ENCODE assay signal across 14 cellular contexts in the genomic region with DNA sequence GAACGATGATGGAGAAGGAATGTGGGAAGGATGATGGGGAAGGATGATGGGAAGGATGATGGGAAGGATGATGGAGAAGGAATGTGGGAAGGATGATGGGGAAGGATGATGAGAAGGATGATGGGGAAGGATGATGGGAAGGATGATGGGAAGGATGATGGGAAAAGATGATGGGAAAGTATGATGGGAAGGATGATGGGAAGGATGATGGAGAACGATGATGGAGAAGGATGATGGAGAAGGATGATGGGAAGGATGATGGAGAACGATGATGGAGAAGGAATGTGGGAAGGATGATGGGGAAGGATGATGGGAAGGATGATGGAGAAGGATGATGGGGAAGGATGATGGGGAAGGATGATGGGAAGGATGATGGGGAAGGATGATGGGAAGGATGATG. TPM values are rescaled to one million over a fixed set of nuclear protein-coding genes. Genes with fewer than 3 reads are reported as not detected.
A peak's percentile ranks its signal among the peaks of the same experiment; 100 is the strongest.
DNase-seq lines count a peak whose midpoint lies in the region; ATAC-seq and TF ChIP-seq lines count a peak whose summit lies in the region.
"Not testable (repeated sequence)": the region's sequence is repeated elsewhere in the genome, so short reads cannot be mapped to it uniquely, and the experiment has no call there.
"Had no signal": no experiment of that assay in that cellular context is flagged by ENCODE, and none has a peak within 500 bp of the region (broad histone marks: within the 10 kb centered on the region; RNA-seq: fewer than 3 reads in every experiment).

No MANE protein-coding gene starts in this region.

- not testable (repeated sequence) for H3K4me1 Mint-ChIP-seq in Caco-2 (ENCODE audit: low read depth, unreplicated experiment); activated CD4-positive, alpha-beta T cell treated with anti-CD3 and anti-CD28 coated beads, Interleukin-2, amount 10 ng/mL, durations not matched to agents 24 days and 14 days; activated CD8-positive, alpha-beta memory T cell treated with anti-CD3 and anti-CD28 coated beads, Interleukin-2, amount 10 ng/mL, durations not matched to agents 7 days and 5 days; endothelial cell (ENCODE audit: unreplicated experiment)
- peaks cover 10% of the 10 kb centered on the region for H3K4me1 Mint-ChIP-seq in activated naive CD4-positive, alpha-beta T cell treated with anti-CD3 and anti-CD28 coated beads for 36 hours (ENCODE audit: low read depth)
- H3K4me1 Mint-ChIP-seq in activated naive CD8-positive, alpha-beta T cell treated with anti-CD3 and anti-CD28 coated beads, Interleukin-2, amount 10 ng/mL, durations not matched to agents 7 days and 5 days, result peaks cover 11% of the 10 kb centered on the region
- peaks cover 5 to 19% of the 10 kb centered on the region in 2 donors for H3K4me1 Mint-ChIP-seq in natural killer cell
- peaks cover 18% of the 10 kb centered on the region for H3K4me1 Mint-ChIP-seq in stimulated activated memory B cell treated with anti-CD40 and anti-IgM and Interleukin-4, amounts not matched to agents 10 μg/mL and 1 μg/mL and 100 μg/mL, for 72 hours

- H3K27me3 Mint-ChIP-seq in Caco-2 (ENCODE audit: insufficient read depth, unreplicated experiment); activated CD4-positive, alpha-beta T cell treated with anti-CD3 and anti-CD28 coated beads, Interleukin-2, amount 10 ng/mL, durations not matched to agents 24 days and 14 days; activated naive CD8-positive, alpha-beta T cell treated with anti-CD3 and anti-CD28 coated beads, Interleukin-2, amount 10 ng/mL, durations not matched to agents 7 days and 5 days; natural killer cell (ENCODE audit: low read depth in 2 of 2); stimulated activated memory B cell treated with anti-CD40 and anti-IgM and Interleukin-4, amounts not matched to agents 10 μg/mL and 1 μg/mL and 100 μg/mL, for 72 hours: not testable (repeated sequence)
- peaks cover 13% of the 10 kb centered on the region for H3K27me3 Mint-ChIP-seq in activated CD8-positive, alpha-beta memory T cell treated with anti-CD3 and anti-CD28 coated beads, Interleukin-2, amount 10 ng/mL, durations not matched to agents 7 days and 5 days
- H3K27me3 Mint-ChIP-seq in activated naive CD4-positive, alpha-beta T cell treated with anti-CD3 and anti-CD28 coated beads for 36 hours (ENCODE audit: low read depth), result peaks cover 22% of the 10 kb centered on the region
- peaks cover 13% of the 10 kb centered on the region for H3K27me3 Mint-ChIP-seq in endothelial cell (ENCODE audit: unreplicated experiment)

- ATAC-seq in activated CD8-positive, alpha-beta memory T cell treated with anti-CD3 and anti-CD28 coated beads, Interleukin-2, amount 10 ng/mL, durations not matched to agents 7 days and 5 days; activated naive CD8-positive, alpha-beta T cell treated with anti-CD3 and anti-CD28 coated beads, Interleukin-2, amount 10 ng/mL, durations not matched to agents 7 days and 5 days (ENCODE audit: low read depth); natural killer cell; stimulated activated memory B cell treated with anti-CD40 and anti-IgM and Interleukin-4, amounts not matched to agents 10 μg/mL and 1 μg/mL and 100 μg/mL, for 72 hours: not testable (repeated sequence)

- H3K4me3 Mint-ChIP-seq in Caco-2 (ENCODE audit: unreplicated experiment); activated CD4-positive, alpha-beta T cell treated with anti-CD3 and anti-CD28 coated beads, Interleukin-2, amount 10 ng/mL, durations not matched to agents 24 days and 14 days; activated naive CD4-positive, alpha-beta T cell treated with anti-CD3 and anti-CD28 coated beads for 36 hours: not testable (repeated sequence)
- peak overlapping the region; percentile 17 for H3K4me3 Mint-ChIP-seq in activated CD8-positive, alpha-beta memory T cell treated with anti-CD3 and anti-CD28 coated beads, Interleukin-2, amount 10 ng/mL, durations not matched to agents 7 days and 5 days
- H3K4me3 Mint-ChIP-seq in activated naive CD8-positive, alpha-beta T cell treated with anti-CD3 and anti-CD28 coated beads, Interleukin-2, amount 10 ng/mL, durations not matched to agents 7 days and 5 days, result peak overlapping the region; percentile 35
- peak overlapping the region; percentile 50 for H3K4me3 Mint-ChIP-seq in endothelial cell (ENCODE audit: unreplicated experiment)
- H3K4me3 Mint-ChIP-seq in natural killer cell, result peak overlapping the region; percentile 26
- H3K4me3 Mint-ChIP-seq in stimulated activated memory B cell treated with anti-CD40 and anti-IgM and Interleukin-4, amounts not matched to agents 10 μg/mL and 1 μg/mL and 100 μg/mL, for 72 hours, result peak overlapping the region; percentile 52

- peaks cover 10% of the 10 kb centered on the region for H3K36me3 Mint-ChIP-seq in Caco-2 (ENCODE audit: insufficient read depth, unreplicated experiment)
- H3K36me3 Mint-ChIP-seq in activated CD4-positive, alpha-beta T cell treated with anti-CD3 and anti-CD28 coated beads, Interleukin-2, amount 10 ng/mL, durations not matched to agents 24 days and 14 days (ENCODE audit: low read depth), result peaks cover 16% of the 10 kb centered on the region
- H3K36me3 Mint-ChIP-seq in activated CD8-positive, alpha-beta memory T cell treated with anti-CD3 and anti-CD28 coated beads, Interleukin-2, amount 10 ng/mL, durations not matched to agents 7 days and 5 days, result peaks cover 17% of the 10 kb centered on the region
- not testable (repeated sequence) for H3K36me3 Mint-ChIP-seq in activated naive CD4-positive, alpha-beta T cell treated with anti-CD3 and anti-CD28 coated beads for 36 hours (ENCODE audit: low read depth); natural killer cell
- H3K36me3 Mint-ChIP-seq in activated naive CD8-positive, alpha-beta T cell treated with anti-CD3 and anti-CD28 coated beads, Interleukin-2, amount 10 ng/mL, durations not matched to agents 7 days and 5 days, result peaks cover 14% of the 10 kb centered on the region
- H3K36me3 Mint-ChIP-seq in endothelial cell (ENCODE audit: low read depth, unreplicated experiment), result peaks cover 12% of the 10 kb centered on the region
- H3K36me3 Mint-ChIP-seq in stimulated activated memory B cell treated with anti-CD40 and anti-IgM and Interleukin-4, amounts not matched to agents 10 μg/mL and 1 μg/mL and 100 μg/mL, for 72 hours, result peaks cover 17% of the 10 kb centered on the region

- CTCF ChIA-PET in Caco-2 (lab: Charles Lee); activated CD8-positive, alpha-beta memory T cell treated with anti-CD3 and anti-CD28 coated beads, Interleukin-2, amount 10 ng/mL, durations not matched to agents 7 days and 5 days (lab: Charles Lee); activated naive CD4-positive, alpha-beta T cell treated with anti-CD3 and anti-CD28 coated beads for 36 hours (lab: Charles Lee): not testable (repeated sequence)

- H3K9me3 Mint-ChIP-seq in Caco-2 (ENCODE audit: unreplicated experiment), result peaks cover 22% of the 10 kb centered on the region
- peaks cover 19% of the 10 kb centered on the region for H3K9me3 Mint-ChIP-seq in activated CD4-positive, alpha-beta T cell treated with anti-CD3 and anti-CD28 coated beads, Interleukin-2, amount 10 ng/mL, durations not matched to agents 24 days and 14 days
- peaks cover 18% of the 10 kb centered on the region for H3K9me3 Mint-ChIP-seq in activated CD8-positive, alpha-beta memory T cell treated with anti-CD3 and anti-CD28 coated beads, Interleukin-2, amount 10 ng/mL, durations not matched to agents 7 days and 5 days (ENCODE audit: low read depth)
- H3K9me3 Mint-ChIP-seq in activated naive CD4-positive, alpha-beta T cell treated with anti-CD3 and anti-CD28 coated beads for 36 hours, result peaks cover 18% of the 10 kb centered on the region
- H3K9me3 Mint-ChIP-seq in activated naive CD8-positive, alpha-beta T cell treated with anti-CD3 and anti-CD28 coated beads, Interleukin-2, amount 10 ng/mL, durations not matched to agents 7 days and 5 days, result peaks cover 19% of the 10 kb centered on the region
- peaks cover 17% of the 10 kb centered on the region for H3K9me3 Mint-ChIP-seq in endothelial cell (ENCODE audit: unreplicated experiment)
- peaks cover 13 to 17% of the 10 kb centered on the region in 2 donors for H3K9me3 Mint-ChIP-seq in natural killer cell
- H3K9me3 Mint-ChIP-seq in stimulated activated memory B cell treated with anti-CD40 and anti-IgM and Interleukin-4, amounts not matched to agents 10 μg/mL and 1 μg/mL and 100 μg/mL, for 72 hours, result peaks cover 19% of the 10 kb centered on the region

- not testable (repeated sequence) for BruUV-seq in Caco-2 (replicated peaks; lab: Mats Ljungman, UMichigan)

- TF ChIP-seq CTCF in Caco-2 (IDR thresholded peaks at IDR 0.05; ENCODE audit: insufficient read depth in 1 of 2, low read depth in 1 of 2, low read length in 1 of 2, severe bottlenecking in 1 of 2, unreplicated experiment in 1 of 2); endothelial cell (IDR thresholded peaks at IDR 0.05; ENCODE audit: unreplicated experiment); natural killer cell (IDR thresholded peaks at IDR 0.05): not testable (repeated sequence)

- not testable (repeated sequence) for H3K36me3 ChIP-seq in Caco-2 (ENCODE audit: control insufficient read depth, insufficient read depth, low read length)

- intact Hi-C loops in Caco-2 (cut with micrococcal nuclease; ENCODE audit: unreplicated experiment); activated CD4-positive, alpha-beta T cell treated with anti-CD3 and anti-CD28 coated beads, Interleukin-2, amount 10 ng/mL, durations not matched to agents 24 days and 14 days (cut with micrococcal nuclease); activated naive CD4-positive, alpha-beta T cell treated with anti-CD3 and anti-CD28 coated beads for 36 hours (cut with micrococcal nuclease); natural killer cell (cut with micrococcal nuclease): not testable (repeated sequence)

- not testable (repeated sequence) for H3K4me3 ChIP-seq in Caco-2 (ENCODE audit: low read depth, low read length)

- peak overlapping the region; percentile 20 for H3K27ac Mint-ChIP-seq in Caco-2 (ENCODE audit: unreplicated experiment)
- peak overlapping the region; percentile 72 for H3K27ac Mint-ChIP-seq in activated CD4-positive, alpha-beta T cell treated with anti-CD3 and anti-CD28 coated beads, Interleukin-2, amount 10 ng/mL, durations not matched to agents 24 days and 14 days
- H3K27ac Mint-ChIP-seq in activated CD8-positive, alpha-beta memory T cell treated with anti-CD3 and anti-CD28 coated beads, Interleukin-2, amount 10 ng/mL, durations not matched to agents 7 days and 5 days, result peak overlapping the region; percentile 79
- peak overlapping the region; percentile 2 for H3K27ac Mint-ChIP-seq in activated naive CD4-positive, alpha-beta T cell treated with anti-CD3 and anti-CD28 coated beads for 36 hours
- peak overlapping the region; percentile 79 for H3K27ac Mint-ChIP-seq in activated naive CD8-positive, alpha-beta T cell treated with anti-CD3 and anti-CD28 coated beads, Interleukin-2, amount 10 ng/mL, durations not matched to agents 7 days and 5 days
- peak overlapping the region; percentile 33 for H3K27ac Mint-ChIP-seq in endothelial cell (ENCODE audit: unreplicated experiment)
- H3K27ac Mint-ChIP-seq in natural killer cell, result peak overlapping the region; percentile 77 to 90
- peak overlapping the region; percentile 49 for H3K27ac Mint-ChIP-seq in stimulated activated memory B cell treated with anti-CD40 and anti-IgM and Interleukin-4, amounts not matched to agents 10 μg/mL and 1 μg/mL and 100 μg/mL, for 72 hours

- not testable (repeated sequence) for H3K9me3 ChIP-seq in Caco-2

- not testable (repeated sequence) for DNase-seq in Caco-2; activated CD4-positive, alpha-beta T cell treated with anti-CD3 and anti-CD28 coated beads, Interleukin-2, amount 10 ng/mL, durations not matched to agents 24 days and 14 days; activated CD8-positive, alpha-beta memory T cell treated with anti-CD3 and anti-CD28 coated beads, Interleukin-2, amount 10 ng/mL, durations not matched to agents 7 days and 5 days; activated naive CD4-positive, alpha-beta T cell treated with anti-CD3 and anti-CD28 coated beads for 36 hours; activated naive CD8-positive, alpha-beta T cell treated with anti-CD3 and anti-CD28 coated beads, Interleukin-2, amount 10 ng/mL, durations not matched to agents 7 days and 5 days; endothelial cell (ENCODE audit: low spot score); natural killer cell

- not testable (repeated sequence) for H3K4me1 ChIP-seq in Caco-2

- POLR2A ChIA-PET in Caco-2 (lab: Charles Lee); activated naive CD8-positive, alpha-beta T cell treated with anti-CD3 and anti-CD28 coated beads, Interleukin-2, amount 10 ng/mL, durations not matched to agents 7 days and 5 days (lab: Charles Lee): not testable (repeated sequence)

- not testable (repeated sequence) for H3K27me3 ChIP-seq in Caco-2 (replicated peaks; ENCODE audit: control insufficient read depth, insufficient read depth, low read length)

RNA-seq across cellular contexts. Expression of a gene that starts 15.2 kb away (rescaled TPM):
- 0.73 and 1.3 TPM in 2 replicates for total RNA-seq in Caco-2 (2022)
- total RNA-seq in activated CD4-positive, alpha-beta T cell treated with anti-CD3 and anti-CD28 coated beads, Interleukin-2, amount 10 ng/mL, durations not matched to agents 24 days and 14 days, result 0.14 and 0.19 TPM in 2 replicates
- under 1 TPM; 0.16 to 0.44 TPM for total RNA-seq in activated CD8-positive, alpha-beta memory T cell treated with anti-CD3 and anti-CD28 coated beads, Interleukin-2, amount 10 ng/mL, durations not matched to agents 7 days and 5 days
- total RNA-seq in activated naive CD4-positive, alpha-beta T cell treated with anti-CD3 and anti-CD28 coated beads for 36 hours, result under 1 TPM; 0.24 to 0.37 TPM
- 1 to 10 TPM in 1 of 2 experiments, under 1 TPM in 1; 0.44 to 1.0 TPM for total RNA-seq in activated naive CD8-positive, alpha-beta T cell treated with anti-CD3 and anti-CD28 coated beads, Interleukin-2, amount 10 ng/mL, durations not matched to agents 7 days and 5 days
- total RNA-seq in endothelial cell (ENCODE audit: unreplicated experiment), result 6.5 TPM
- total RNA-seq in natural killer cell, result under 1 TPM in 2 of 3 donors, not detected in 1; 0.43 to 0.54 TPM
- total RNA-seq: H7, NCI-H460 had no signal

RNA-seq across cellular contexts. Expression of a gene that starts 20.3 kb away (rescaled TPM):
- total RNA-seq in Caco-2 (2022), result 1.3 and 2.4 TPM in 2 replicates
- total RNA-seq in activated CD4-positive, alpha-beta T cell treated with anti-CD3 and anti-CD28 coated beads, Interleukin-2, amount 10 ng/mL, durations not matched to agents 24 days and 14 days, result not detected in 2 replicates
- not detected for total RNA-seq in activated CD8-positive, alpha-beta memory T cell treated with anti-CD3 and anti-CD28 coated beads, Interleukin-2, amount 10 ng/mL, durations not matched to agents 7 days and 5 days
- not detected for total RNA-seq in activated naive CD4-positive, alpha-beta T cell treated with anti-CD3 and anti-CD28 coated beads for 36 hours
- total RNA-seq in activated naive CD8-positive, alpha-beta T cell treated with anti-CD3 and anti-CD28 coated beads, Interleukin-2, amount 10 ng/mL, durations not matched to agents 7 days and 5 days, result under 1 TPM; 0.40 to 0.53 TPM
- 46.9 TPM for total RNA-seq in endothelial cell (ENCODE audit: unreplicated experiment)
- under 1 TPM in 1 of 3 donors, not detected in 2; 0.75 TPM for total RNA-seq in natural killer cell
- total RNA-seq: B cell, GM23248, HT-29, RPMI7951 had no signal

RNA-seq across cellular contexts. Expression of a gene that starts 26.2 kb away (rescaled TPM):
- total RNA-seq in Caco-2 (2022) (11.5 and 14.9 TPM in 2 replicates), endothelial cell (ENCODE audit: unreplicated experiment) (18.0 TPM), natural killer cell (10 to 100 TPM; 18.7 to 20.6 (median 18.9) TPM)
- total RNA-seq in activated CD4-positive, alpha-beta T cell treated with anti-CD3 and anti-CD28 coated beads, Interleukin-2, amount 10 ng/mL, durations not matched to agents 24 days and 14 days, result 13.5 and 15.6 TPM in 2 replicates
- total RNA-seq in activated CD8-positive, alpha-beta memory T cell treated with anti-CD3 and anti-CD28 coated beads, Interleukin-2, amount 10 ng/mL, durations not matched to agents 7 days and 5 days, result 10 to 100 TPM; 19.4 to 21.6 TPM
- 1 to 10 TPM; 4.2 to 5.1 TPM for total RNA-seq in activated naive CD4-positive, alpha-beta T cell treated with anti-CD3 and anti-CD28 coated beads for 36 hours
- total RNA-seq in activated naive CD8-positive, alpha-beta T cell treated with anti-CD3 and anti-CD28 coated beads, Interleukin-2, amount 10 ng/mL, durations not matched to agents 7 days and 5 days, result 10 to 100 TPM; 27.0 to 27.2 TPM

RNA-seq across cellular contexts. Expression of a gene that starts 50.5 kb away (rescaled TPM):
- 129 and 133 TPM in 2 replicates for total RNA-seq in Caco-2 (2022)
- total RNA-seq in activated CD4-positive, alpha-beta T cell treated with anti-CD3 and anti-CD28 coated beads, Interleukin-2, amount 10 ng/mL, durations not matched to agents 24 days and 14 days, result 52.8 and 55.0 TPM in 2 replicates
- 10 to 100 TPM; 58.3 to 58.9 TPM for total RNA-seq in activated CD8-positive, alpha-beta memory T cell treated with anti-CD3 and anti-CD28 coated beads, Interleukin-2, amount 10 ng/mL, durations not matched to agents 7 days and 5 days
- total RNA-seq in activated naive CD4-positive, alpha-beta T cell treated with anti-CD3 and anti-CD28 coated beads for 36 hours, result 10 to 100 TPM; 42.1 to 42.5 TPM
- total RNA-seq in activated naive CD8-positive, alpha-beta T cell treated with anti-CD3 and anti-CD28 coated beads, Interleukin-2, amount 10 ng/mL, durations not matched to agents 7 days and 5 days, result 10 to 100 TPM; 49.2 to 51.5 TPM
- total RNA-seq in endothelial cell (ENCODE audit: unreplicated experiment), result 126 TPM
- total RNA-seq in natural killer cell, result 100 to 1,000 TPM in 2 of 3 donors, 10 to 100 TPM in 1; 68.5 to 114 (median 101) TPM

Comparison
In these comparisons a context has a peak if more than half of its experiments do, and no peak if none do; other contexts are left out.
1. H3K27ac Mint-ChIP-seq: peak in every context shown above with its lines; median percentile 84 in natural killer cell; 79 in activated CD8-positive, alpha-beta memory T cell treated with anti-CD3 and anti-CD28 coated beads, Interleukin-2, amount 10 ng/mL, durations not matched to agents 7 days and 5 days; 79 in activated naive CD8-positive, alpha-beta T cell treated with anti-CD3 and anti-CD28 coated beads, Interleukin-2, amount 10 ng/mL, durations not matched to agents 7 days and 5 days; 72 in activated CD4-positive, alpha-beta T cell treated with anti-CD3 and anti-CD28 coated beads, Interleukin-2, amount 10 ng/mL, durations not matched to agents 24 days and 14 days; 49 in stimulated activated memory B cell treated with anti-CD40 and anti-IgM and Interleukin-4, amounts not matched to agents 10 μg/mL and 1 μg/mL and 100 μg/mL, for 72 hours; 33 in endothelial cell; 20 in Caco-2; 2 in activated naive CD4-positive, alpha-beta T cell treated with anti-CD3 and anti-CD28 coated beads for 36 hours.
2. RNA of a gene that starts 20.3 kb away (total RNA-seq): 46.9 TPM in endothelial cell (single experiment); 1.3 to 2.4 TPM in Caco-2, 0.40 to 0.53 TPM in activated naive CD8-positive, alpha-beta T cell treated with anti-CD3 and anti-CD28 coated beads, Interleukin-2, amount 10 ng/mL, durations not matched to agents 7 days and 5 days, not detected in activated naive CD4-positive, alpha-beta T cell treated with anti-CD3 and anti-CD28 coated beads for 36 hours, not detected in activated CD4-positive, alpha-beta T cell treated with anti-CD3 and anti-CD28 coated beads, Interleukin-2, amount 10 ng/mL, durations not matched to agents 24 days and 14 days, 0.75 TPM in natural killer cell and not detected in activated CD8-positive, alpha-beta memory T cell treated with anti-CD3 and anti-CD28 coated beads, Interleukin-2, amount 10 ng/mL, durations not matched to agents 7 days and 5 days; every median in the first group is over 10 times any median in the second.